Comparison of ENCODE assay signal across 12 cellular contexts in genomic region chr7:44057849-44058758, GRCh38. TPM values are rescaled to one million over a fixed set of nuclear protein-coding genes. Genes with fewer than 3 reads are reported as not detected.
DNase-seq lines count a peak whose midpoint lies in the region; ATAC-seq, FAIRE-seq and TF ChIP-seq lines count a peak whose summit lies in the region.
"Had no signal": no experiment of that assay in that cellular context is flagged by ENCODE, and none has a peak within 500 bp of the region (broad histone marks: within the 10 kb centered on the region; RNA-seq: fewer than 3 reads in every experiment).

No MANE protein-coding gene starts in this region.

- no peak for TF ChIP-seq EP300 in suprapubic skin (IDR thresholded peaks at IDR 0.05)

- intact Hi-C loops in kidney (cut with DNase I), result no loop called here

- peak overlapping the region; percentile 59 to 65 for H3K27ac Mint-ChIP-seq in activated naive CD4-positive, alpha-beta T cell treated with anti-CD3 and anti-CD28 coated beads, Interleukin-2, amount 50 U/mL, for 72 hours
- H3K27ac Mint-ChIP-seq in activated naive CD4-positive, alpha-beta T cell treated with anti-CD3 and anti-CD28 coated beads, Interleukin-2, amount 10 ng/mL, durations not matched to agents 7 days and 5 days, result no peak overlapping the region
- peak overlapping the region; percentile 66 to 81 for H3K27ac Mint-ChIP-seq in T-cell

- H3K4me3 ChIP-seq in kidney (ENCODE audit: low read length in 2 of 2), result no peak overlapping the region
- no peak overlapping the region for H3K4me3 ChIP-seq in suprapubic skin
- H3K4me3 ChIP-seq in GM23248, result no peak overlapping the region
- H3K4me3 ChIP-seq: gastroesophageal sphincter had no signal

- peak in 1 of 2 donors; percentile 30 for DNase-seq in activated naive CD4-positive, alpha-beta T cell treated with anti-CD3 and anti-CD28 coated beads, Interleukin-2, amount 50 U/mL, for 72 hours (ENCODE audit: low spot score in 2 of 2)
- no peak for DNase-seq in activated naive CD4-positive, alpha-beta T cell treated with anti-CD3 and anti-CD28 coated beads, Interleukin-2, amount 10 ng/mL, durations not matched to agents 7 days and 5 days
- DNase-seq in T-cell (no peak), kidney (peak; percentile 56), suprapubic skin (ENCODE audit: low spot score in 2 of 2) (peak; percentile 52 to 65), GM23248 (no peak), KBM-7 (no peak)
- DNase-seq: activated gamma-delta T cell treated with Interleukin-2 at 50 U/mL for 16 hours, EL, GOT3 had no signal

- no peak overlapping the region for H3K4me2 ChIP-seq in GM23248 (ENCODE audit: unreplicated experiment)

- no peak overlapping the region for H3K9ac ChIP-seq in kidney (ENCODE audit: low read length in 2 of 2)
- no peak overlapping the region for H3K9ac ChIP-seq in GM23248

- no peak overlapping the region for H3K4me3 Mint-ChIP-seq in activated naive CD4-positive, alpha-beta T cell treated with anti-CD3 and anti-CD28 coated beads, Interleukin-2, amount 10 ng/mL, durations not matched to agents 7 days and 5 days
- H3K4me3 Mint-ChIP-seq in T-cell, result peak overlapping the region in 1 of 3 donors; percentile 20

- 83% methylated on average over 24 of the region's 30 CpGs for WGBS in suprapubic skin
- WGBS in GM23248 (ENCODE audit: low coverage in 1 of 2, low lambda C conversion rate in 2 of 2, missing lambda C conversion rate in 2 of 2), 2 experiments, result 93% methylated on average over 28 to 30 of the region's 30 CpGs

- peaks cover 43 to 46% of the 10 kb centered on the region in 2 donors for H3K36me3 ChIP-seq in kidney (ENCODE audit: control insufficient read depth in 1 of 2, insufficient read depth in 2 of 2, low read length in 2 of 2)
- peaks cover 90% of the 10 kb centered on the region for H3K36me3 ChIP-seq in suprapubic skin
- peaks cover 33% of the 10 kb centered on the region for H3K36me3 ChIP-seq in GM23248 (ENCODE audit: low read depth)

- no peaks in the 10 kb centered on the region for H3K9me3 Mint-ChIP-seq in activated naive CD4-positive, alpha-beta T cell treated with anti-CD3 and anti-CD28 coated beads, Interleukin-2, amount 50 U/mL, for 72 hours
- H3K9me3 Mint-ChIP-seq in activated naive CD4-positive, alpha-beta T cell treated with anti-CD3 and anti-CD28 coated beads, Interleukin-2, amount 10 ng/mL, durations not matched to agents 7 days and 5 days, result no peaks in the 10 kb centered on the region
- no peaks in the 10 kb centered on the region for H3K9me3 Mint-ChIP-seq in T-cell

- peaks cover 44% of the 10 kb centered on the region for H3K79me2 ChIP-seq in GM23248 (ENCODE audit: insufficient read depth)

- H2AFZ ChIP-seq in GM23248, result no peak overlapping the region

- H3K36me3 Mint-ChIP-seq in activated naive CD4-positive, alpha-beta T cell treated with anti-CD3 and anti-CD28 coated beads, Interleukin-2, amount 50 U/mL, for 72 hours, result peaks cover 4 to 19% of the 10 kb centered on the region in 2 donors
- peaks cover 66% of the 10 kb centered on the region for H3K36me3 Mint-ChIP-seq in activated naive CD4-positive, alpha-beta T cell treated with anti-CD3 and anti-CD28 coated beads, Interleukin-2, amount 10 ng/mL, durations not matched to agents 7 days and 5 days
- H3K36me3 Mint-ChIP-seq in T-cell, result peaks cover 46% of the 10 kb centered on the region

- TF ChIP-seq CTCF in kidney (IDR thresholded peaks at IDR 0.05; ENCODE audit: borderline replicate concordance, extremely low read depth, insufficient read depth) (no peak), suprapubic skin (IDR thresholded peaks at IDR 0.05) (no peak)

- H3K9me2 ChIP-seq in GM23248 (ENCODE audit: insufficient read depth), result no peaks in the 10 kb centered on the region

- peaks cover 7% of the 10 kb centered on the region for H3K4me1 Mint-ChIP-seq in activated naive CD4-positive, alpha-beta T cell treated with anti-CD3 and anti-CD28 coated beads, Interleukin-2, amount 10 ng/mL, durations not matched to agents 7 days and 5 days
- peaks cover 27 to 29% (median 29%) of the 10 kb centered on the region in 3 donors for H3K4me1 Mint-ChIP-seq in T-cell

- H3K27me3 ChIP-seq in suprapubic skin (no peaks in the 10 kb centered on the region), GM23248 (replicated peaks; ENCODE audit: insufficient read depth) (no peaks in the 10 kb centered on the region)
- H3K27me3 ChIP-seq: gastroesophageal sphincter had no signal

- no peak for ATAC-seq in activated naive CD4-positive, alpha-beta T cell treated with anti-CD3 and anti-CD28 coated beads, Interleukin-2, amount 50 U/mL, for 72 hours
- no peak for ATAC-seq in T-cell (replicated peaks in 1 of 4)
- ATAC-seq in GM19397 (IDR thresholded peaks at IDR 0.05; ENCODE audit: unreplicated experiment), result no peak
- ATAC-seq: gastroesophageal sphincter had no signal

- no peaks in the 10 kb centered on the region for H3K27me3 Mint-ChIP-seq in activated naive CD4-positive, alpha-beta T cell treated with anti-CD3 and anti-CD28 coated beads, Interleukin-2, amount 10 ng/mL, durations not matched to agents 7 days and 5 days
- no peaks in the 10 kb centered on the region for H3K27me3 Mint-ChIP-seq in T-cell

- H3K9me3 ChIP-seq in kidney (ENCODE audit: control insufficient read depth in 1 of 2, low read length in 2 of 2) (no peaks in the 10 kb centered on the region), suprapubic skin (no peaks in the 10 kb centered on the region), GM23248 (ENCODE audit: low read depth) (no peaks in the 10 kb centered on the region)
- H3K9me3 ChIP-seq: gastroesophageal sphincter had no signal

- in situ Hi-C loops in GM23248 (cut with MboI) (no loop called here), KBM-7 (cut with MboI; ENCODE audit: low pct_unique_long_range_greater_than_20kb, low sequenced_read_pairs) (no loop called here)

- no peak for FAIRE-seq in kidney (lab: Jason Lieb, UNC)

- H4K20me1 ChIP-seq in GM23248 (ENCODE audit: insufficient read depth), result no peaks in the 10 kb centered on the region

- no peaks in the 10 kb centered on the region for H3F3A ChIP-seq in GM23248 (ENCODE audit: insufficient read depth)

- H3K27ac ChIP-seq in kidney (ENCODE audit: low read depth in 2 of 2, low read length in 2 of 2), result no peak overlapping the region
- H3K27ac ChIP-seq in suprapubic skin, result no peak overlapping the region
- H3K27ac ChIP-seq in GM23248, result no peak overlapping the region
- H3K27ac ChIP-seq: gastroesophageal sphincter had no signal

- TF ChIP-seq POLR2A in suprapubic skin (IDR thresholded peaks at IDR 0.05), result no peak

- H3K4me1 ChIP-seq in kidney (ENCODE audit: control insufficient read depth in 1 of 2, insufficient read depth in 1 of 2, low read depth in 1 of 2, low read length in 2 of 2), result peaks cover 5 to 9% of the 10 kb centered on the region in 2 donors
- no peaks in the 10 kb centered on the region for H3K4me1 ChIP-seq in suprapubic skin
- H3K4me1 ChIP-seq in GM23248 (ENCODE audit: insufficient read depth), result no peaks in the 10 kb centered on the region

- CTCF ChIA-PET in activated naive CD4-positive, alpha-beta T cell treated with anti-CD3 and anti-CD28 coated beads, Interleukin-2, amount 10 ng/mL, durations not matched to agents 7 days and 5 days (lab: Charles Lee), result no interaction called here
- CTCF ChIA-PET in T-cell (lab: Charles Lee), result no interaction called here

- POLR2A ChIA-PET in T-cell (lab: Charles Lee), result no interaction called here

RNA-seq across cellular contexts. Expression of gene PGAM2, which starts 7.3 kb away (rescaled TPM):
- total RNA-seq in activated naive CD4-positive, alpha-beta T cell treated with anti-CD3 and anti-CD28 coated beads, Interleukin-2, amount 50 U/mL, for 72 hours, result 1 to 10 TPM in 1 of 2 donors, under 1 TPM in 1; 0.64 to 1.0 TPM
- total RNA-seq in T-cell, result 1 to 10 TPM; 1.1 to 2.9 (median 1.7) TPM
- 2.1 TPM for total RNA-seq in kidney
- polyA plus RNA-seq in kidney (ENCODE audit: insufficient read depth, low read depth, low replicate concordance), result 37.7 TPM
- 1 to 10 TPM in 2 of 4 donors, not detected in 2; 2.3 to 5.0 TPM for total RNA-seq in suprapubic skin
- not detected in 2 replicates for total RNA-seq in GM23248 (2014; rRNA removed; shearing (Covaris generic))
- not detected in 2 replicates for polyA plus RNA-seq in GM23248 (2016; fragmentation: Nextera tagmentation; extraction: Ambion mirVana)

RNA-seq across cellular contexts. Expression of gene DBNL, which starts 13.6 kb away (rescaled TPM):
- 100 to 1,000 TPM in 1 of 2 donors, 10 to 100 TPM in 1; 75.3 to 123 TPM for total RNA-seq in activated naive CD4-positive, alpha-beta T cell treated with anti-CD3 and anti-CD28 coated beads, Interleukin-2, amount 50 U/mL, for 72 hours
- total RNA-seq in T-cell (100 to 1,000 TPM; 101 to 188 (median 156) TPM), kidney (103 TPM), suprapubic skin (100 to 1,000 TPM in 1 of 4 donors, 10 to 100 TPM in 3; 95.7 to 133 (median 98.2) TPM)
- polyA plus RNA-seq in kidney (ENCODE audit: insufficient read depth, low read depth, low replicate concordance) (85.9 TPM), GM23248 (2016; fragmentation: Nextera tagmentation; extraction: Ambion mirVana) (145 and 163 TPM in 2 replicates)
- total RNA-seq in GM23248 (2014; rRNA removed; shearing (Covaris generic)), result 175 and 196 TPM in 2 replicates

RNA-seq across cellular contexts. Expression of gene POLM, which starts 24.2 kb away (rescaled TPM):
- total RNA-seq in activated naive CD4-positive, alpha-beta T cell treated with anti-CD3 and anti-CD28 coated beads, Interleukin-2, amount 50 U/mL, for 72 hours, result 10 to 100 TPM; 35.7 to 37.2 TPM
- total RNA-seq in T-cell (10 to 100 TPM; 39.5 to 81.9 (median 70.7) TPM), kidney (41.4 TPM), suprapubic skin (10 to 100 TPM; 38.0 to 77.6 (median 56.9) TPM)
- polyA plus RNA-seq in kidney (ENCODE audit: insufficient read depth, low read depth, low replicate concordance) (16.3 TPM), GM23248 (2016; fragmentation: Nextera tagmentation; extraction: Ambion mirVana) (10.7 and 12.9 TPM in 2 replicates)
- 13.9 and 20.3 TPM in 2 replicates for total RNA-seq in GM23248 (2014; rRNA removed; shearing (Covaris generic))

RNA-seq across cellular contexts. Expression of gene AEBP1, which starts 46.0 kb away (rescaled TPM):
- total RNA-seq in activated naive CD4-positive, alpha-beta T cell treated with anti-CD3 and anti-CD28 coated beads, Interleukin-2, amount 50 U/mL, for 72 hours, result 10 to 100 TPM; 14.6 to 26.9 TPM
- 10 to 100 TPM; 18.1 to 28.4 (median 23.1) TPM for total RNA-seq in T-cell
- 164 TPM for total RNA-seq in kidney
- polyA plus RNA-seq in kidney (ENCODE audit: insufficient read depth, low read depth, low replicate concordance), result 89.4 TPM
- 10 to 100 TPM; 24.3 to 74.0 (median 43.3) TPM for total RNA-seq in suprapubic skin
- 53.0 and 63.2 TPM in 2 replicates for total RNA-seq in GM23248 (2014; rRNA removed; shearing (Covaris generic))
- 46.6 and 47.0 TPM in 2 replicates for polyA plus RNA-seq in GM23248 (2016; fragmentation: Nextera tagmentation; extraction: Ambion mirVana)

Comparison
In these comparisons a context has a peak if more than half of its experiments do, and no peak if none do; other contexts are left out.
1. DNase-seq: peak in kidney (single experiment) and suprapubic skin (2 of 2); none in activated naive CD4-positive, alpha-beta T cell treated with anti-CD3 and anti-CD28 coated beads, Interleukin-2, amount 10 ng/mL, durations not matched to agents 7 days and 5 days (single experiment), T-cell (0 of 34), GM23248 (single experiment) and KBM-7 (single experiment).